ENCODE assay signal across 10 cellular contexts in the genomic region with DNA sequence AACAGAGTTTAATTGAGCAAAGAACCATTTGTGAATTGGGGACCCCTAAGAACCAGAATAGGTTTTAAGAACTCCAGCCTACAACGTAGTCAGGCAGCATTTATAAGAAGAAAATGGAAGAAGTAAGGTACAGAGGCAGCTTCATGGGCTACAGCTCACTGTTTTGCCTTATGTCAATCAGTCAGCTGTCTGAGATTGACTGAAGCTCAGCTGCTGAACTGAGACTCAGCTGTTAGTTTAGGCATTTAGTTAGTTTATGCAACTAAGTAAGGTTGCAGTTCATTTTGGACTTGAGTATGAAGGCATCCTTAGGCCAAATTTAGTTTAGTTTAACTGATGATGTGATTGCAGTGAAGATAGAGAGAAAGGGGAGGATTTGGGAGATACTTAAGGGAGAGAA.
"Had no signal": no experiment of that assay in that cellular context is flagged by ENCODE, and none has a peak within 500 bp of the region (broad histone marks: within the 10 kb centered on the region; RNA-seq: fewer than 3 reads in every experiment).

No MANE protein-coding gene starts in this region.

- H3K36me3 ChIP-seq: left lung, ovary had no signal

- H3K27me3 ChIP-seq: esophagus muscularis mucosa, left lung, ovary had no signal

- H3K9me3 ChIP-seq: esophagus muscularis mucosa, left lung, mucosa of descending colon, ovary had no signal

- H3K27ac ChIP-seq: ovary had no signal

- FAIRE-seq: keratinocyte had no signal

- H3K4me3 ChIP-seq: coronary artery, esophagus muscularis mucosa, left lung, mucosa of descending colon, ovary had no signal

- DNase-seq: activated CD8-positive, alpha-beta memory T cell treated with anti-CD3 and anti-CD28 coated beads, Interleukin-2, amount 50 U/mL, for 4 hours; amniotic stem cell; left lung; nephron progenitor cell; ovary; stimulated activated CD4-positive, alpha-beta T cell treated with anti-CD3 and anti-CD28 coated beads, Interleukin-2, amount 100 ng/mL, for 48 hours had no signal
